Comparison of ENCODE assay signal across 17 cellular contexts in the genomic region with DNA sequence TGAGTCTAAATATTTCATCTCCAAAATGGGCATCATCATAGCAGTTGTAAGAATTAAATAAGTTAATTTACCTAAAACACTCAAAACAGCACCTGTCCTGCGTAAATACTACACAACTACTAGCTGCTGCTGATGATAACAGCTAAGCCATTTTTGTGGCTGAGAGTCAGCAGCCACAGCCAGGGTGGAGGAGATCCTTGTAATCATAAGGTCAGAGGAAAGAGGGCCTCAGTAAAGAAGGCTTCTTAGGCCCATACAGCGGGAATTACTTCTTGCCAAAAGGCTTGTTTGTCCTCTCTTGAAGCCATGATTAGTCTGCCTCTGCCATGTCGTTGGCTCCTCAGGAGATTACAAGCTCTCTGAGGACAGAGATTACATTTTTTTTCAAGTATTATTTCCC.
DNase-seq lines count a peak whose midpoint lies in the region; ATAC-seq, FAIRE-seq and TF ChIP-seq lines count a peak whose summit lies in the region.
"Had no signal": no experiment of that assay in that cellular context is flagged by ENCODE, and none has a peak within 500 bp of the region (broad histone marks: within the 10 kb centered on the region; RNA-seq: fewer than 3 reads in every experiment).

No MANE protein-coding gene starts in this region.

- H3K36me3 ChIP-seq in WERI-Rb-1 (no peaks in the 10 kb centered on the region), kidney (ENCODE audit: control insufficient read depth in 1 of 2, insufficient read depth in 2 of 2, low read length in 2 of 2) (no peaks in the 10 kb centered on the region), psoas muscle (ENCODE audit: insufficient read depth in 1 of 2, low read depth in 1 of 2) (no peaks in the 10 kb centered on the region), smooth muscle cell (ENCODE audit: low read depth) (no peaks in the 10 kb centered on the region)

- no peak for FAIRE-seq in kidney (lab: Jason Lieb, UNC)

- intact Hi-C loops in kidney (cut with DNase I) = no loop called here
- intact Hi-C loops in psoas muscle (cut with DNase I) = loop anchor here in 1 of 2 donors (10.0 kb wide), 1 partner anchor 53 kb away; no protein-coding TSS in a partner anchor

- TF ChIP-seq CTCF in WERI-Rb-1 (IDR thresholded peaks at IDR 0.05; ENCODE audit: low read depth, low read length) = no peak
- no peak for TF ChIP-seq CTCF in kidney (IDR thresholded peaks at IDR 0.05; ENCODE audit: borderline replicate concordance, extremely low read depth, insufficient read depth)
- no peak for TF ChIP-seq CTCF in psoas muscle (IDR thresholded peaks at IDR 0.05)
- TF ChIP-seq CTCF in smooth muscle cell (IDR thresholded peaks at IDR 0.05; ENCODE audit: borderline replicate concordance, insufficient read depth, poor library complexity, severe bottlenecking) = no peak

- DNase-seq in NCI-H82 (lab: John Stamatoyannopoulos, UW) = peak; percentile 48
- DNase-seq in WERI-Rb-1 = peak; percentile 18
- DNase-seq in kidney = no peak
- no peak for DNase-seq in psoas muscle
- DNase-seq in smooth muscle cell (lab: John Stamatoyannopoulos, UW; ENCODE audit: unreplicated experiment) = no peak
- no peak for DNase-seq in iPS-NIHi7 (ENCODE audit: extremely low spot score)
- no peak for DNase-seq in ecto neural progenitor cell (ENCODE audit: low spot score)
- DNase-seq: CD4-positive, alpha-beta T cell; DMS53; HCEC 1CT; MM.1S; NCI-H187 treated with DMSO at 0.1 percent for 48 hours; NCI-H2171; PC-3 had no signal

- H3K9ac ChIP-seq in kidney (ENCODE audit: low read length in 2 of 2) (no peak overlapping the region), smooth muscle cell (ENCODE audit: low read depth) (no peak overlapping the region)
- H3K9ac ChIP-seq: KMS-11 had no signal

- H3K4me3 ChIP-seq in WERI-Rb-1 (ENCODE audit: low read depth, low read length) (no peak overlapping the region), kidney (ENCODE audit: low read length in 2 of 2) (no peak overlapping the region), psoas muscle (no peak overlapping the region), smooth muscle cell (no peak overlapping the region)

- H3K27ac ChIP-seq in WERI-Rb-1 (peak overlapping the region; percentile 82), kidney (ENCODE audit: low read depth in 2 of 2, low read length in 2 of 2) (peak overlapping the region; percentile 71 to 86), psoas muscle (peak overlapping the region; percentile 62), smooth muscle cell (ENCODE audit: low read depth) (no peak overlapping the region)
- H3K27ac ChIP-seq: KMS-11, RWPE1 had no signal

- no peak overlapping the region for H2AFZ ChIP-seq in smooth muscle cell (ENCODE audit: low read depth)

- 90 to 93% (median 91%) methylated on average over 3 of the region's 3 CpGs for WGBS in psoas muscle, 3 donors
- WGBS in smooth muscle cell (ENCODE audit: low lambda C conversion rate) = 60% methylated on average over 3 of the region's 3 CpGs

- no peaks in the 10 kb centered on the region for H4K20me1 ChIP-seq in smooth muscle cell (ENCODE audit: low read depth)

- H3K79me2 ChIP-seq in smooth muscle cell (ENCODE audit: low read depth) = no peaks in the 10 kb centered on the region

- H3K4me1 ChIP-seq in kidney (ENCODE audit: control insufficient read depth in 1 of 2, insufficient read depth in 1 of 2, low read depth in 1 of 2, low read length in 2 of 2) = peaks cover 8 to 26% of the 10 kb centered on the region in 2 donors
- peaks cover 49% of the 10 kb centered on the region for H3K4me1 ChIP-seq in psoas muscle
- H3K4me1 ChIP-seq in smooth muscle cell (ENCODE audit: low read depth) = peaks cover 5% of the 10 kb centered on the region

- H3F3A ChIP-seq in smooth muscle cell (ENCODE audit: low read depth) = no peaks in the 10 kb centered on the region

- no peak overlapping the region for H3K4me2 ChIP-seq in smooth muscle cell
- H3K4me2 ChIP-seq: KMS-11 had no signal

- H3K9me3 ChIP-seq in WERI-Rb-1 (ENCODE audit: severe bottlenecking) (no peaks in the 10 kb centered on the region), kidney (ENCODE audit: control insufficient read depth in 1 of 2, low read length in 2 of 2) (no peaks in the 10 kb centered on the region), psoas muscle (no peaks in the 10 kb centered on the region), smooth muscle cell (replicated peaks; ENCODE audit: low read depth) (no peaks in the 10 kb centered on the region)

- H3K27me3 ChIP-seq in WERI-Rb-1 (ENCODE audit: insufficient read depth, low read depth, severe bottlenecking) (no peaks in the 10 kb centered on the region), psoas muscle (ENCODE audit: insufficient read depth in 3 of 3, low read length in 2 of 3) (no peaks in the 10 kb centered on the region), smooth muscle cell (ENCODE audit: low read depth) (no peaks in the 10 kb centered on the region)

- peak in 2 of 4 donors; percentile 6 to 42 for ATAC-seq in psoas muscle
- ATAC-seq in HG02840 (IDR thresholded peaks at IDR 0.05; ENCODE audit: low FRiP score, unreplicated experiment) = no peak
- ATAC-seq: PC-3 had no signal

Comparison
In these comparisons a context has a peak if more than half of its experiments do, and no peak if none do; other contexts are left out.
1. DNase-seq: peak in NCI-H82 (single experiment) and WERI-Rb-1 (single experiment); none in kidney (single experiment), psoas muscle (0 of 2), smooth muscle cell (single experiment), iPS-NIHi7 (single experiment) and ecto neural progenitor cell (single experiment).